ENCODE assay signal across 16 cellular contexts in genomic region chr1:160401972-160402795, GRCh38. TPM values are rescaled to one million over a fixed set of nuclear protein-coding genes. Genes with fewer than 3 reads are reported as not detected.
DNase-seq lines count a peak whose midpoint lies in the region; ATAC-seq and TF ChIP-seq lines count a peak whose summit lies in the region.
"Had no signal": no experiment of that assay in that cellular context is flagged by ENCODE, and none has a peak within 500 bp of the region (broad histone marks: within the 10 kb centered on the region; RNA-seq: fewer than 3 reads in every experiment).

No MANE protein-coding gene starts in this region.

- H3K27me3 Mint-ChIP-seq in endothelial cell (ENCODE audit: unreplicated experiment), result peaks cover 14% of the 10 kb centered on the region
- H3K27me3 Mint-ChIP-seq in natural killer cell (ENCODE audit: low read depth in 2 of 2), result peaks cover 18 to 22% of the 10 kb centered on the region in 2 donors

- no peak overlapping the region for H3K56ac ChIP-seq in IMR-90 (ENCODE audit: extremely low read depth, insufficient read depth, low read length)

- no peaks in the 10 kb centered on the region for H3K36me3 ChIP-seq in A673 (ENCODE audit: insufficient read depth, low read length, poor library complexity, severe bottlenecking)
- H3K36me3 ChIP-seq in IMR-90 (ENCODE audit: control insufficient read depth, insufficient read depth, low read length), result no peaks in the 10 kb centered on the region
- H3K36me3 ChIP-seq in tibial artery, result no peaks in the 10 kb centered on the region
- H3K36me3 ChIP-seq: MG63, tibial nerve had no signal

- H4K8ac ChIP-seq in IMR-90 (ENCODE audit: low read depth in 2 of 2, low read length in 2 of 2), result no peak overlapping the region

- no peak overlapping the region for H3K27ac ChIP-seq in A673 (ENCODE audit: low read depth, low read length, poor library complexity, severe bottlenecking)
- H3K27ac ChIP-seq in IMR-90 (ENCODE audit: insufficient read depth, low read length), result no peak overlapping the region
- no peak overlapping the region for H3K27ac ChIP-seq in tibial artery

- no peak overlapping the region for H3K9ac ChIP-seq in IMR-90 (ENCODE audit: low read depth, low read length)

- H3K4me3 ChIP-seq in A673 (ENCODE audit: low read depth, low read length, poor library complexity, severe bottlenecking) (no peak overlapping the region), IMR-90 (ENCODE audit: insufficient read depth, low read depth, low read length) (no peak overlapping the region), tibial artery (no peak overlapping the region)
- H3K4me3 ChIP-seq: lung, MG63 had no signal

- BruUV-seq in A673 (replicated peaks; lab: Mats Ljungman, UMichigan) (TSS peak; percentile 46), IMR-90 (replicated peaks; lab: Mats Ljungman, UMichigan) (no TSS peak)

- no peak overlapping the region for H2AK5ac ChIP-seq in IMR-90 (ENCODE audit: low read depth, low read length)

- dilution Hi-C loops in IMR-90 (cut with HindIII; ENCODE audit: low sequenced_read_pairs, unreplicated experiment), result no loop called here

- H3K9me3 Mint-ChIP-seq in endothelial cell (ENCODE audit: unreplicated experiment) (no peaks in the 10 kb centered on the region), natural killer cell (no peaks in the 10 kb centered on the region)

- H3K4ac ChIP-seq in IMR-90 (ENCODE audit: low read depth, low read length), result no peak overlapping the region

- peak overlapping the region; percentile 55 for H2AK9ac ChIP-seq in IMR-90 (replicated peaks; ENCODE audit: low read depth, low read length, poor library complexity)

- in situ Hi-C loops in IMR-90 (cut with MboI; ENCODE audit: low sequenced_read_pairs), result no loop called here

- no peaks in the 10 kb centered on the region for H3K79me1 ChIP-seq in IMR-90 (ENCODE audit: low read depth in 1 of 2, low read length in 2 of 2)

- intact Hi-C loops in A673 (cut with micrococcal nuclease; ENCODE audit: unreplicated experiment), result no loop called here
- intact Hi-C loops in IMR-90 (cut with micrococcal nuclease), result no loop called here
- intact Hi-C loops in natural killer cell (cut with micrococcal nuclease), result no loop called here
- intact Hi-C loops in tibial artery (cut with DNase I; ENCODE audit: low total_unique reads), result no loop called here

- no peak overlapping the region for H4K5ac ChIP-seq in IMR-90 (ENCODE audit: low read depth, low read length)

- peak overlapping the region; percentile 76; the same call in 1 of the 2 replicates for H3K4me2 ChIP-seq in IMR-90 (ENCODE audit: low read depth, low read length)

- H2BK20ac ChIP-seq in IMR-90 (ENCODE audit: low read depth, low read length), result no peak overlapping the region

- H3K4me1 Mint-ChIP-seq in endothelial cell (ENCODE audit: unreplicated experiment), result peaks cover 70% of the 10 kb centered on the region
- H3K4me1 Mint-ChIP-seq in natural killer cell, result peaks cover 0 to 24% of the 10 kb centered on the region in 2 donors

- TF ChIP-seq CTCF in A673 (conservative IDR thresholded peaks at IDR 0.05; ENCODE audit: low read depth, low read length) (no peak), IMR-90 (conservative IDR thresholded peaks at IDR 0.05; ENCODE audit: low read depth, low read length) (no peak), endothelial cell (IDR thresholded peaks at IDR 0.05; ENCODE audit: unreplicated experiment) (no peak), natural killer cell (IDR thresholded peaks at IDR 0.05) (no peak), tibial artery (IDR thresholded peaks at IDR 0.05) (no peak)

- no peak overlapping the region for H3K18ac ChIP-seq in IMR-90 (ENCODE audit: low read depth, low read length)

- peaks cover 15% of the 10 kb centered on the region for H3K4me1 ChIP-seq in A673 (ENCODE audit: insufficient read depth, low read length, poor library complexity, severe bottlenecking)
- no peaks in the 10 kb centered on the region for H3K4me1 ChIP-seq in IMR-90 (ENCODE audit: control insufficient read depth, insufficient read depth, low read length)
- H3K4me1 ChIP-seq in tibial artery, result peaks cover 0 to 15% (median 11%) of the 10 kb centered on the region in 4 donors

- peaks cover 26% of the 10 kb centered on the region for H3K36me3 Mint-ChIP-seq in endothelial cell (ENCODE audit: low read depth, unreplicated experiment)
- no peaks in the 10 kb centered on the region for H3K36me3 Mint-ChIP-seq in natural killer cell

- DNase-seq in A673 (ENCODE audit: low spot score) (no peak), IMR-90 (no peak), endothelial cell (ENCODE audit: low spot score) (no peak), natural killer cell (no peak), NCI-H446 (lab: John Stamatoyannopoulos, UW) (no peak), tibial artery (no peak)
- DNase-seq in effector CD8-positive, alpha-beta T cell (lab: John Stamatoyannopoulos, UW), result no peak
- DNase-seq: activated CD4-positive, CD25-positive, alpha-beta regulatory T cell; cerebellar nuclear complex; EL; MG63; SHP77 treated with DMSO at 0.1 percent for 48 hours had no signal

- WGBS in IMR-90 (ENCODE audit: extremely low coverage in 2 of 2, insufficient read length in 1 of 2), 2 experiments, result 33% methylated on average over 1 of the region's 9 CpGs; no CpG with 5 or more reads in 1 of the 2 experiments

- CTCF ChIA-PET in A673 (lab: Charles Lee) (no interaction called here), IMR-90 (lab: Yijun Ruan, JAX) (no interaction called here)

- no peaks in the 10 kb centered on the region for H3K9me3 ChIP-seq in A673 (ENCODE audit: low read depth, low read length, poor library complexity, severe bottlenecking)
- no peaks in the 10 kb centered on the region for H3K9me3 ChIP-seq in IMR-90 (ENCODE audit: control insufficient read depth, insufficient read depth, low read length)
- H3K9me3 ChIP-seq in tibial artery, result no peaks in the 10 kb centered on the region
- H3K9me3 ChIP-seq: MG63, tibial nerve had no signal

- TF ChIP-seq RAD21 in IMR-90 (IDR thresholded peaks at IDR 0.05; ENCODE audit: low read length), result no peak

- no peak for TF ChIP-seq POLR2A in IMR-90 (IDR thresholded peaks at IDR 0.05; ENCODE audit: low read depth, low read length)

- POLR2A ChIA-PET in A673 (lab: Charles Lee; ENCODE audit: low non-redundant PET) (no interaction called here), IMR-90 (lab: Charles Lee; ENCODE audit: unreplicated experiment) (no interaction called here)

- no peak overlapping the region for H2AFZ ChIP-seq in IMR-90 (replicated peaks; ENCODE audit: low read length, poor library complexity)

- peaks cover 5% of the 10 kb centered on the region; the same call in 1 of the 2 replicates for H3K9me1 ChIP-seq in IMR-90 (ENCODE audit: insufficient read depth, low read length)

- H2BK5ac ChIP-seq in IMR-90 (ENCODE audit: low read depth, low read length, poor library complexity, severe bottlenecking), result no peak overlapping the region

- H4K91ac ChIP-seq in IMR-90 (ENCODE audit: insufficient read depth, low read depth, low read length), result no peak overlapping the region

- H3K4me3 Mint-ChIP-seq in endothelial cell (ENCODE audit: unreplicated experiment) (peak overlapping the region; percentile 95), natural killer cell (peak overlapping the region; percentile 25)

- no peak overlapping the region for H3K14ac ChIP-seq in IMR-90 (replicated peaks; ENCODE audit: low read depth, low read length)

- peak overlapping the region; percentile 87 for H3K27ac Mint-ChIP-seq in endothelial cell (ENCODE audit: unreplicated experiment)
- H3K27ac Mint-ChIP-seq in natural killer cell, result no peak overlapping the region

- H3K27me3 ChIP-seq in A673 (replicated peaks; ENCODE audit: insufficient read depth, low read depth, low read length, poor library complexity), result no peaks in the 10 kb centered on the region
- H3K27me3 ChIP-seq in IMR-90 (ENCODE audit: control insufficient read depth, insufficient read depth, low read length), result peaks cover 33% of the 10 kb centered on the region
- peaks cover 0 to 43% of the 10 kb centered on the region in 2 donors for H3K27me3 ChIP-seq in tibial artery
- H3K27me3 ChIP-seq: tibial nerve had no signal

- H4K20me1 ChIP-seq in IMR-90 (ENCODE audit: insufficient read depth, low read length), result no peaks in the 10 kb centered on the region

- no peak overlapping the region for H2BK120ac ChIP-seq in IMR-90 (ENCODE audit: low read depth, low read length)

- ATAC-seq in IMR-90 (ENCODE audit: low read depth) (no peak), natural killer cell (no peak), GM19395 (IDR thresholded peaks at IDR 0.05; ENCODE audit: unreplicated experiment) (no peak)

- H3K23ac ChIP-seq in IMR-90 (ENCODE audit: low read depth, low read length), result no peak overlapping the region

- H2BK15ac ChIP-seq in IMR-90 (ENCODE audit: low read depth, low read length), result no peak overlapping the region

RNA-seq across cellular contexts. Expression of gene VANGL2, which starts 1.8 kb away (rescaled TPM):
- total RNA-seq in A673 (2021), result 20.9 and 22.7 TPM in 2 replicates
- 0.28 and 0.36 TPM in 2 replicates for total RNA-seq in IMR-90 (2012; rRNA removed)
- 3.2 and 3.6 TPM in 2 replicates for polyA plus RNA-seq in IMR-90 (2012; rRNA removed)
- polyA plus RNA-seq in IMR-90 (2012; cell fraction: cytosol; rRNA removed), result 1.3 and 2.4 TPM in 2 replicates
- polyA plus RNA-seq in IMR-90 (2012; cell fraction: nucleus; rRNA removed; ENCODE audit: low replicate concordance), result 6.1 and 8.1 TPM in 2 replicates
- 79.8 TPM for total RNA-seq in endothelial cell (ENCODE audit: unreplicated experiment)
- total RNA-seq in natural killer cell, result under 1 TPM in 1 of 3 donors, not detected in 2; 0.08 TPM
- total RNA-seq: fibroblast of villous mesenchyme had no signal

RNA-seq across cellular contexts. Expression of gene NHLH1, which starts 35.3 kb away (rescaled TPM):
- total RNA-seq in A673 (2021) (0.43 and 0.55 TPM in 2 replicates), IMR-90 (2012; rRNA removed) (not detected in 2 replicates), endothelial cell (ENCODE audit: unreplicated experiment) (1.2 TPM), natural killer cell (under 1 TPM in 2 of 3 donors, not detected in 1; 0.13 to 0.16 TPM)
- 0.14 and 0.26 TPM in 2 replicates for polyA plus RNA-seq in IMR-90 (2012; rRNA removed)
- 0.02 and 0.04 TPM in 2 replicates for polyA plus RNA-seq in IMR-90 (2012; cell fraction: cytosol; rRNA removed)
- 0.73 and 0.82 TPM in 2 replicates for polyA plus RNA-seq in IMR-90 (2012; cell fraction: nucleus; rRNA removed; ENCODE audit: low replicate concordance)
- total RNA-seq: fibroblast of villous mesenchyme, tibial nerve had no signal

RNA-seq across cellular contexts. Expression of gene NCSTN, which starts 59.0 kb away (rescaled TPM):
- total RNA-seq in A673 (2021), result 58.0 and 64.6 TPM in 2 replicates
- 46.7 and 60.2 TPM in 2 replicates for total RNA-seq in IMR-90 (2012; rRNA removed)
- 182 and 194 TPM in 2 replicates for polyA plus RNA-seq in IMR-90 (2012; rRNA removed)
- polyA plus RNA-seq in IMR-90 (2012; cell fraction: cytosol; rRNA removed), result 91.0 and 111 TPM in 2 replicates
- polyA plus RNA-seq in IMR-90 (2012; cell fraction: nucleus; rRNA removed; ENCODE audit: low replicate concordance), result 133 and 187 TPM in 2 replicates
- total RNA-seq in endothelial cell (ENCODE audit: unreplicated experiment), result 115 TPM
- total RNA-seq in natural killer cell, result 100 to 1,000 TPM; 104 to 140 (median 110) TPM

RNA-seq across cellular contexts. Expression of gene COPA, which starts 59.1 kb away (rescaled TPM):
- 134 and 166 TPM in 2 replicates for total RNA-seq in A673 (2021)
- 377 and 436 TPM in 2 replicates for total RNA-seq in IMR-90 (2012; rRNA removed)
- 201 and 204 TPM in 2 replicates for polyA plus RNA-seq in IMR-90 (2012; rRNA removed)
- polyA plus RNA-seq in IMR-90 (2012; cell fraction: cytosol; rRNA removed), result 82.2 and 103 TPM in 2 replicates
- 78.3 and 211 TPM in 2 replicates for polyA plus RNA-seq in IMR-90 (2012; cell fraction: nucleus; rRNA removed; ENCODE audit: low replicate concordance)
- 178 TPM for total RNA-seq in endothelial cell (ENCODE audit: unreplicated experiment)
- total RNA-seq in natural killer cell, result 100 to 1,000 TPM; 140 to 167 (median 148) TPM

Comparison
In these comparisons a context has a peak if more than half of its experiments do, and no peak if none do; other contexts are left out.
1. RNA of gene VANGL2, which starts 1.8 kb away (total RNA-seq): 79.8 TPM in endothelial cell (single experiment) and 20.9 to 22.7 TPM in A673; 0.28 to 0.36 TPM in IMR-90 and 0.08 TPM in natural killer cell; every median in the first group is over 10 times any median in the second.